Comparison of ENCODE assay signal across 23 cellular contexts in the genomic region with DNA sequence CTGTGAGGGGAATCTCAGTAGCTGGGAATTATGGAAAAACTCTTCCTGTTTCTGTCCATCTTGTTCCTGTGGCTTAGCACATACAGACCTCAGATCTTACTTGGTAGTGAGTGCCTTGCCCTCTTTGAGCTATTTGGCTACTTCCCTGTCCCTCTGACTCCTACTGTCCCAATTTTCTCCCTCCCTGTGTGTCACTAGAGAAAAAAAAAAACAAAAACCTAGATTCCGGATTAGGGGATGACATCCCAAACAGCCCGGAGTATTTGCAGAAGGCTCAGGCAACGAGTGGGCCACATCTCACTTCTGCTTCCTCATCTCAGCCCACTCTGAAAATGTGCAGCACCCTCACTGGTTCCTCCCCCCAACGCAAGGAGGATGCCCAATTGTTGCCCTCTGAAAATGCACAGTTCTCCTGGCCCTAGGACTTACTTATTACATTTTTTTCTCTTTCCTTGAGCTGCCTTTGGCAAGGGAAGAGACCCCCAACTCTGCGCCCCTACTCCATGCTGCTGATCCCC. TPM values are rescaled to one million over a fixed set of nuclear protein-coding genes. Genes with fewer than 3 reads are reported as not detected.
"Had no signal": no experiment of that assay in that cellular context is flagged by ENCODE, and none has a peak within 500 bp of the region (broad histone marks: within the 10 kb centered on the region; RNA-seq: fewer than 3 reads in every experiment).

No MANE protein-coding gene starts in this region.

- DNase-seq: activated CD4-positive, alpha-beta T cell treated with anti-CD3 and anti-CD28 coated beads, Interleukin-2, amount 10 ng/mL, durations not matched to agents 24 days and 14 days; activated CD8-positive, alpha-beta T cell treated with anti-CD3 and anti-CD28 coated beads for 36 hours; activated naive CD4-positive, alpha-beta T cell treated with anti-CD3 and anti-CD28 coated beads, Interleukin-2, amount 10 ng/mL, durations not matched to agents 7 days and 5 days; activated naive CD8-positive, alpha-beta T cell treated with anti-CD3 and anti-CD28 coated beads, Interleukin-2, amount 50 U/mL, for 24 hours; activated T-cell treated with anti-CD3 and anti-CD28 coated beads, Interleukin-2, amount 50 U/mL, for 1 hour; colonic mucosa; left ventricle myocardium superior; naive B cell; ovary; small intestine; stimulated activated CD4-positive, alpha-beta T cell treated with anti-CD3 and anti-CD28 coated beads, Interleukin-15, amount 100 ng/mL, for 24 hours; stimulated activated CD4-positive, alpha-beta T cell treated with anti-CD3 and anti-CD28 coated beads, Interleukin-2, amount 100 ng/mL, for 48 hours; stimulated activated naive CD8-positive, alpha-beta T cell treated with anti-CD3 and anti-CD28 coated beads, Interleukin-15, amount 100 ng/mL, for 72 hours; transverse colon had no signal

- H3K9me3 Mint-ChIP-seq: activated CD4-positive, alpha-beta T cell treated with anti-CD3 and anti-CD28 coated beads, Interleukin-2, amount 10 ng/mL, durations not matched to agents 24 days and 14 days; activated CD8-positive, alpha-beta T cell treated with anti-CD3 and anti-CD28 coated beads for 36 hours; activated naive CD4-positive, alpha-beta T cell treated with anti-CD3 and anti-CD28 coated beads, Interleukin-2, amount 10 ng/mL, durations not matched to agents 7 days and 5 days; activated naive CD8-positive, alpha-beta T cell treated with anti-CD3 and anti-CD28 coated beads, Interleukin-2, amount 50 U/mL, for 24 hours; central memory CD8-positive, alpha-beta T cell; memory B cell; naive B cell; neural crest cell; stimulated activated naive CD8-positive, alpha-beta T cell treated with anti-CD3 and anti-CD28 coated beads, Interleukin-15, amount 100 ng/mL, for 72 hours; T-helper 2 cell treated with Interferon-gamma antibody and Interleukin-4, amounts not matched to agents 5 μg/mL and 100 μg/mL, for 36 hours had no signal

- H3K4me3 Mint-ChIP-seq: activated CD4-positive, alpha-beta T cell treated with anti-CD3 and anti-CD28 coated beads, Interleukin-2, amount 10 ng/mL, durations not matched to agents 24 days and 14 days; activated CD8-positive, alpha-beta T cell treated with anti-CD3 and anti-CD28 coated beads for 36 hours; activated naive CD4-positive, alpha-beta T cell treated with anti-CD3 and anti-CD28 coated beads, Interleukin-2, amount 10 ng/mL, durations not matched to agents 7 days and 5 days; activated naive CD8-positive, alpha-beta T cell treated with anti-CD3 and anti-CD28 coated beads, Interleukin-2, amount 50 U/mL, for 24 hours; central memory CD8-positive, alpha-beta T cell; memory B cell; naive B cell; neural crest cell; stimulated activated naive CD8-positive, alpha-beta T cell treated with anti-CD3 and anti-CD28 coated beads, Interleukin-15, amount 100 ng/mL, for 72 hours; T-helper 2 cell treated with Interferon-gamma antibody and Interleukin-4, amounts not matched to agents 5 μg/mL and 100 μg/mL, for 36 hours had no signal

- H3K36me3 Mint-ChIP-seq: activated naive CD4-positive, alpha-beta T cell treated with anti-CD3 and anti-CD28 coated beads, Interleukin-2, amount 10 ng/mL, durations not matched to agents 7 days and 5 days; memory B cell; naive B cell had no signal

- H3K27ac Mint-ChIP-seq: activated CD4-positive, alpha-beta T cell treated with anti-CD3 and anti-CD28 coated beads, Interleukin-2, amount 10 ng/mL, durations not matched to agents 24 days and 14 days; activated CD8-positive, alpha-beta T cell treated with anti-CD3 and anti-CD28 coated beads for 36 hours; activated naive CD4-positive, alpha-beta T cell treated with anti-CD3 and anti-CD28 coated beads, Interleukin-2, amount 10 ng/mL, durations not matched to agents 7 days and 5 days; activated naive CD8-positive, alpha-beta T cell treated with anti-CD3 and anti-CD28 coated beads, Interleukin-2, amount 50 U/mL, for 24 hours; memory B cell; stimulated activated naive CD8-positive, alpha-beta T cell treated with anti-CD3 and anti-CD28 coated beads, Interleukin-15, amount 100 ng/mL, for 72 hours; T-helper 2 cell treated with Interferon-gamma antibody and Interleukin-4, amounts not matched to agents 5 μg/mL and 100 μg/mL, for 36 hours had no signal

- FAIRE-seq: frontal cortex, small intestine had no signal

- H3K9me3 ChIP-seq: colonic mucosa, ovary, right lobe of liver, suprapubic skin, transverse colon had no signal

- H3K27me3 Mint-ChIP-seq: activated CD4-positive, alpha-beta T cell treated with anti-CD3 and anti-CD28 coated beads, Interleukin-2, amount 10 ng/mL, durations not matched to agents 24 days and 14 days; activated CD8-positive, alpha-beta T cell treated with anti-CD3 and anti-CD28 coated beads for 36 hours; activated naive CD8-positive, alpha-beta T cell treated with anti-CD3 and anti-CD28 coated beads, Interleukin-2, amount 50 U/mL, for 24 hours; central memory CD8-positive, alpha-beta T cell; naive B cell; stimulated activated naive CD8-positive, alpha-beta T cell treated with anti-CD3 and anti-CD28 coated beads, Interleukin-15, amount 100 ng/mL, for 72 hours had no signal

- H3K36me3 ChIP-seq: colonic mucosa, ovary, right lobe of liver, suprapubic skin, transverse colon had no signal

- H3K4me3 ChIP-seq: colonic mucosa, ovary, right lobe of liver, suprapubic skin, transverse colon had no signal

- H3K27ac ChIP-seq: colonic mucosa, ovary, right lobe of liver, suprapubic skin, transverse colon had no signal

- H3K4me1 ChIP-seq: right lobe of liver had no signal

RNA-seq across cellular contexts. Expression of gene NHLH1, which starts 4.9 kb away (rescaled TPM):
- total RNA-seq: left ventricle myocardium superior, mononuclear cell, transverse colon had no signal

RNA-seq across cellular contexts. Expression of gene VANGL2, which starts 28.6 kb away (rescaled TPM):
- total RNA-seq: pulmonary artery endothelial cell had no signal
